Comparison of ENCODE assay signal across 11 cellular contexts in the genomic region with DNA sequence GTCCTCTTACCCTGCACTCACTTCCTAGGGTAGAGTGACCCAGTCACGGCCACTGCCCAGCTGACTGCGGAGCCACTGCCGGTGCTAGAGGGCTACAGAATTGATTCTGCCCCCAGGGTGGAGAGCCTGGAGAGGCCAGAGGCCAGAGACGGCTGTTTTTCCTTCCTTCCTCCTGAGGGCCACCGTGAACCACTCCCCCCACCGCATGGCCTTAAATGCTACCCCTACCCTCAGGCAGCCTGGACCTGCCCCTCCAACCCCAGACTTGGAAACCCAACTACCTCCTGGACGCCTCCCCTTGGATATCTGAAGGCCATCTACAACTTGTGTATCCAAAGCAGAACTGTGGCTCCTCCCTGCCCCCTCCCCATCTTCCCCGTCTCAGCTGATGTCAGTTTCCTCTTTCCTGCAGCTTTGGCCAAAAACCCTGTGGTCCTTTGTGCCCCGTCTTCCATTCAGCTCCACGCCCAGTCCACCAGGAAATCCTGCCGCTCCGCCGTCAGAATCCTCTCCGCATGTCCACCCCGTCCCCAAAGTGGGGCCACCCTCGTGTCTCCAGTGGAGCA. TPM values are rescaled to one million over a fixed set of nuclear protein-coding genes. Genes with fewer than 3 reads are reported as not detected.
DNase-seq lines count a peak whose midpoint lies in the region; ATAC-seq and TF ChIP-seq lines count a peak whose summit lies in the region.
"Had no signal": no experiment of that assay in that cellular context is flagged by ENCODE, and none has a peak within 500 bp of the region (broad histone marks: within the 10 kb centered on the region; RNA-seq: fewer than 3 reads in every experiment).

No MANE protein-coding gene starts in this region.

- H3K9me3 ChIP-seq in body of pancreas (no peaks in the 10 kb centered on the region), lower lobe of right lung (no peaks in the 10 kb centered on the region), stomach smooth muscle (ENCODE audit: control insufficient read depth in 2 of 2, low read length in 2 of 2) (no peaks in the 10 kb centered on the region)
- H3K9me3 ChIP-seq in effector memory CD4-positive, alpha-beta T cell (ENCODE audit: control insufficient read depth, low read length): no peaks in the 10 kb centered on the region
- H3K9me3 ChIP-seq: SK-N-SH, tibial artery had no signal

- H3K9ac ChIP-seq in stomach smooth muscle (ENCODE audit: low read length in 2 of 2): no peak overlapping the region
- H3K9ac ChIP-seq: SK-N-SH had no signal

- H3K36me3 ChIP-seq in body of pancreas (replicated peaks in 1 of 2; ENCODE audit: insufficient read depth in 1 of 2, low read depth in 2 of 2) (no peaks in the 10 kb centered on the region), lower lobe of right lung (peaks cover 41% of the 10 kb centered on the region), stomach smooth muscle (ENCODE audit: control insufficient read depth in 2 of 2, insufficient read depth in 2 of 2, low read length in 2 of 2) (no peaks in the 10 kb centered on the region)
- H3K36me3 ChIP-seq in effector memory CD4-positive, alpha-beta T cell (ENCODE audit: control insufficient read depth, insufficient read depth, low read length): peaks cover 40% of the 10 kb centered on the region
- H3K36me3 ChIP-seq: tibial artery had no signal

- H3K27me3 ChIP-seq in body of pancreas (no peaks in the 10 kb centered on the region), lower lobe of right lung (ENCODE audit: low read depth) (no peaks in the 10 kb centered on the region), stomach smooth muscle (ENCODE audit: control insufficient read depth in 1 of 2, insufficient read depth in 2 of 2, low read length in 2 of 2) (peaks cover 11 to 12% of the 10 kb centered on the region in 2 donors)
- H3K27me3 ChIP-seq in effector memory CD4-positive, alpha-beta T cell (replicated peaks; ENCODE audit: control insufficient read depth, insufficient read depth, low read length, poor library complexity, severe bottlenecking): no peaks in the 10 kb centered on the region

- peak; percentile 33 for ATAC-seq in body of pancreas
- ATAC-seq in lower lobe of right lung: peak; percentile 66 to 72
- no peak for ATAC-seq in HG02759 (IDR thresholded peaks at IDR 0.05; ENCODE audit: unreplicated experiment)

- TF ChIP-seq POLR2A in body of pancreas (IDR thresholded peaks at IDR 0.05): peak in 1 of 3 donors; percentile 12

- H3K4me1 ChIP-seq in body of pancreas (no peaks in the 10 kb centered on the region), lower lobe of right lung (peaks cover 51% of the 10 kb centered on the region), stomach smooth muscle (ENCODE audit: control insufficient read depth, insufficient read depth, low read length) (peaks cover 9% of the 10 kb centered on the region)
- H3K4me1 ChIP-seq in effector memory CD4-positive, alpha-beta T cell (ENCODE audit: control insufficient read depth, insufficient read depth, low read length, poor library complexity, severe bottlenecking): peaks cover 20% of the 10 kb centered on the region
- H3K4me1 ChIP-seq: tibial artery had no signal

- H3K27ac ChIP-seq in body of pancreas (peak overlapping the region in 2 of 4 donors; percentile 55 to 63), lower lobe of right lung (peak overlapping the region; percentile 89), stomach smooth muscle (ENCODE audit: low read length) (peak overlapping the region; percentile 24)
- H3K27ac ChIP-seq in effector memory CD4-positive, alpha-beta T cell (ENCODE audit: insufficient read depth, low read length, poor library complexity, severe bottlenecking): no peak overlapping the region
- H3K27ac ChIP-seq: tibial artery had no signal

- TF ChIP-seq CTCF in body of pancreas (IDR thresholded peaks at IDR 0.05): no peak
- no peak for TF ChIP-seq CTCF in lower lobe of right lung (IDR thresholded peaks at IDR 0.05)

- 45 to 61% methylated on average over 14 to 16 of the region's 16 CpGs for WGBS in body of pancreas, 2 donors

- H3K4me3 ChIP-seq in body of pancreas: no peak overlapping the region
- peak overlapping the region; percentile 51 for H3K4me3 ChIP-seq in lower lobe of right lung
- H3K4me3 ChIP-seq in stomach smooth muscle (ENCODE audit: low read length in 2 of 2): no peak overlapping the region
- no peak overlapping the region for H3K4me3 ChIP-seq in effector memory CD4-positive, alpha-beta T cell (ENCODE audit: insufficient read depth, low read depth, low read length, poor library complexity, severe bottlenecking)
- H3K4me3 ChIP-seq: tibial artery had no signal

- peak; percentile 23 for DNase-seq in NOMO-1 treated with DMSO at 0.1 percent for 48 hours (lab: John Stamatoyannopoulos, UW; ENCODE audit: unreplicated experiment)
- DNase-seq in NOMO-1 (lab: John Stamatoyannopoulos, UW; ENCODE audit: unreplicated experiment in 2 of 2): no peak
- DNase-seq in body of pancreas: peak in 2 of 4 donors; percentile 29 to 45
- DNase-seq in lower lobe of right lung: peak; percentile 70
- no peak for DNase-seq in effector memory CD4-positive, alpha-beta T cell
- no peak for DNase-seq in NK-92 (lab: John Stamatoyannopoulos, UW; ENCODE audit: unreplicated experiment)
- DNase-seq: stimulated activated CD4-positive, alpha-beta T cell treated with anti-CD3 and anti-CD28 coated beads, Interleukin-15, amount 100 ng/mL, for 24 hours had no signal

- intact Hi-C loops in body of pancreas (cut with DNase I): no loop called here
- intact Hi-C loops in lower lobe of right lung (cut with DNase I): no loop called here

RNA-seq across cellular contexts. Expression of a gene that starts 16.3 kb away (rescaled TPM):
- 1 to 10 TPM; 3.3 to 4.2 TPM for total RNA-seq in body of pancreas
- 59.4 TPM for total RNA-seq in lower lobe of right lung

RNA-seq across cellular contexts. Expression of a gene that starts 23.6 kb away (rescaled TPM):
- total RNA-seq in body of pancreas (10 to 100 TPM; 51.4 to 58.7 TPM), lower lobe of right lung (96.2 TPM)

RNA-seq across cellular contexts. Expression of a gene that starts 27.1 kb away (rescaled TPM):
- total RNA-seq in body of pancreas (10 to 100 TPM in 1 of 2 donors, 1 to 10 TPM in 1; 8.3 to 14.2 TPM), lower lobe of right lung (16.5 TPM)

RNA-seq across cellular contexts. Expression of a gene that starts 40.5 kb away (rescaled TPM):
- total RNA-seq in body of pancreas (10 to 100 TPM; 58.4 to 80.4 TPM), lower lobe of right lung (55.4 TPM)

RNA-seq across cellular contexts. Expression of a gene that starts 46.3 kb away (rescaled TPM):
- total RNA-seq in body of pancreas (under 1 TPM; under 0.01 to 0.52 TPM), lower lobe of right lung (1.3 TPM)

Comparison
In these comparisons a context has a peak if more than half of its experiments do, and no peak if none do; other contexts are left out.
1. DNase-seq: peak in NOMO-1 treated with DMSO at 0.1 percent for 48 hours (single experiment) and lower lobe of right lung (single experiment); none in NOMO-1 (0 of 2), effector memory CD4-positive, alpha-beta T cell (0 of 3) and NK-92 (single experiment).
2. RNA of a gene that starts 16.3 kb away (total RNA-seq): 59.4 TPM in lower lobe of right lung (single experiment); 3.3 to 4.2 TPM in body of pancreas; every median in the first group is over 10 times any median in the second.